ENCODE assay signal across 14 cellular contexts in genomic region chr9:78713746-78714405, GRCh38.
DNase-seq lines count a peak whose midpoint lies in the region; FAIRE-seq and TF ChIP-seq lines count a peak whose summit lies in the region.
"Had no signal": no experiment of that assay in that cellular context is flagged by ENCODE, and none has a peak within 500 bp of the region (broad histone marks: within the 10 kb centered on the region; RNA-seq: fewer than 3 reads in every experiment).

No MANE protein-coding gene starts in this region.

- H4K20me1 ChIP-seq in mammary epithelial cell (ENCODE audit: insufficient read depth, low read length): no peaks in the 10 kb centered on the region

- no peaks in the 10 kb centered on the region for H3K79me2 ChIP-seq in mammary epithelial cell (ENCODE audit: insufficient read depth, low read length)

- H3K9ac ChIP-seq in skeletal muscle satellite cell (ENCODE audit: low read depth, low read length) (peak overlapping the region; percentile 50), mammary epithelial cell (ENCODE audit: insufficient read depth, low read length) (no peak overlapping the region)

- no peak overlapping the region for H2AFZ ChIP-seq in mammary epithelial cell (ENCODE audit: low read depth, low read length)

- BruUV-seq in mammary epithelial cell (replicated peaks; lab: Mats Ljungman, UMichigan): no TSS peak

- H3K4me3 ChIP-seq in skeletal muscle satellite cell (ENCODE audit: low read length) (no peak overlapping the region), mammary epithelial cell (replicated peaks in 1 of 3; ENCODE audit: insufficient read depth in 1 of 3, low read depth in 2 of 3, low read length in 3 of 3) (no peak overlapping the region)
- H3K4me3 ChIP-seq: thoracic aorta had no signal

- intact Hi-C loops in mammary epithelial cell (cut with micrococcal nuclease): no loop called here

- H3K27me3 ChIP-seq in skeletal muscle satellite cell (ENCODE audit: control insufficient read depth, insufficient read depth, low read length): no peaks in the 10 kb centered on the region
- H3K27me3 ChIP-seq in mammary epithelial cell (ENCODE audit: insufficient read depth, low read length): no peaks in the 10 kb centered on the region

- DNase-seq in GM04503 (ENCODE audit: low read depth): peak; percentile 70
- peak; percentile 57 for DNase-seq in NCI-H1436 treated with DMSO at 0.1 percent for 48 hours (lab: John Stamatoyannopoulos, UW)
- peak; percentile 37 for DNase-seq in dermis blood vessel endothelial cell
- DNase-seq in mammary epithelial cell: no peak
- DNase-seq in HTR-8/SVneo (ENCODE audit: insufficient read length, low spot score): no peak
- no peak for DNase-seq in urothelium cell line (ENCODE audit: low spot score)
- DNase-seq: activated CD8-positive, alpha-beta memory T cell treated with anti-CD3 and anti-CD28 coated beads, Interleukin-2, amount 10 ng/mL, durations not matched to agents 7 days and 5 days; natural killer cell; small intestine had no signal

- peaks cover 21% of the 10 kb centered on the region for H3K4me1 ChIP-seq in skeletal muscle satellite cell (ENCODE audit: control insufficient read depth, insufficient read depth, low read length)
- H3K4me1 ChIP-seq in mammary epithelial cell (ENCODE audit: insufficient read depth, low read length): no peaks in the 10 kb centered on the region

- no peaks in the 10 kb centered on the region for H3K36me3 ChIP-seq in skeletal muscle satellite cell (ENCODE audit: insufficient read depth, low read length)
- H3K36me3 ChIP-seq in mammary epithelial cell (ENCODE audit: insufficient read depth, low read length): no peaks in the 10 kb centered on the region
- H3K36me3 ChIP-seq: thoracic aorta had no signal

- CTCF ChIA-PET in mammary epithelial cell (lab: Charles Lee; ENCODE audit: low non-redundant PET): no interaction called here

- dilution Hi-C loops in mammary epithelial cell (cut with HindIII; ENCODE audit: low sequenced_read_pairs): no loop called here

- H3K4me2 ChIP-seq in skeletal muscle satellite cell (ENCODE audit: low read length): peak overlapping the region; percentile 30
- no peak overlapping the region for H3K4me2 ChIP-seq in mammary epithelial cell (ENCODE audit: insufficient read depth, low read depth, low read length)

- WGBS in mammary epithelial cell (ENCODE audit: low coverage, missing lambda C conversion rate): 42% methylated on average over 4 of the region's 4 CpGs

- H3K9me3 ChIP-seq in skeletal muscle satellite cell (replicated peaks; ENCODE audit: low read length) (no peaks in the 10 kb centered on the region), mammary epithelial cell (replicated peaks; ENCODE audit: insufficient read depth, low read length) (no peaks in the 10 kb centered on the region)
- H3K9me3 ChIP-seq: thoracic aorta had no signal

- FAIRE-seq in HTR-8/SVneo (lab: Jason Lieb, UNC) (no peak), urothelium cell line (lab: Jason Lieb, UNC) (no peak)
- FAIRE-seq: GM12891, GM19239, small intestine, TTC549 had no signal

- H3K27ac ChIP-seq in mammary epithelial cell (ENCODE audit: insufficient read depth, low read depth, low read length): no peak overlapping the region
- H3K27ac ChIP-seq: thoracic aorta had no signal

- TF ChIP-seq CTCF in mammary epithelial cell (conservative IDR thresholded peaks at IDR 0.05 in 1 of 2, IDR thresholded peaks at IDR 0.05 in 1 of 2; ENCODE audit: extremely low read depth in 1 of 2, insufficient read depth in 1 of 2, low read depth in 1 of 2, low read length in 2 of 2): no peak

- in situ Hi-C loops in mammary epithelial cell (cut with MboI; ENCODE audit: low sequenced_read_pairs in 2 of 2): no loop called here

Comparison
In these comparisons a context has a peak if more than half of its experiments do, and no peak if none do; other contexts are left out.
1. DNase-seq: peak in GM04503 (single experiment), NCI-H1436 treated with DMSO at 0.1 percent for 48 hours (single experiment) and dermis blood vessel endothelial cell (single experiment); none in mammary epithelial cell (single experiment), HTR-8/SVneo (single experiment) and urothelium cell line (single experiment).